8 cellular contexts compared by ENCODE assay signal in the genomic region with DNA sequence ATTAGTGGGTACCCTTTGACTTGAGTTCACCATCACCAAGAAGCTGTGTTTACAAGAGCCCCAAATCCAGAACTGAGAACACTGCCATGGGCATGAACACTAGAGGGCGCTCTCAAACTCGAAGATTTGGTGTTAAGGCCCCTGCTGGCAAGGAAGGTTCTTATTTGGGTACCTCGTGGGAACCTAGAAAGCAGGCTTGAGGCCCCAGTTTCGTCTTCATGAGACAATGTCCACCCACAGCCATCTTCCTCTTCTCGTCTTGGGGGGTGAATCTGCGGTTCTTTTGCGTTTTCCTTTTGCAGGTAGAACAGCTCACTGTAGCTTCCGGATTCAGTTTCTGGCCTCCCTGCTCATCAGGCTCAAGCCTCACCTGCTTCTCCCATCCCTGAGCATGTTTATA.
DNase-seq lines count a peak whose midpoint lies in the region; ATAC-seq and TF ChIP-seq lines count a peak whose summit lies in the region.

No MANE protein-coding gene starts in this region.

- no peak overlapping the region for H3K27ac ChIP-seq in left ventricle myocardium inferior (replicated peaks)

- no peak overlapping the region for H3K4me3 ChIP-seq in left ventricle myocardium inferior

- DNase-seq in COLO668 (lab: John Stamatoyannopoulos, UW; ENCODE audit: unreplicated experiment) (peak; percentile 32), NCI-H446 treated with DMSO at 0.1 percent for 48 hours (lab: John Stamatoyannopoulos, UW) (peak; percentile 30), activated T-cell treated with anti-CD3 and anti-CD28 coated beads for 4 hours (peak; percentile 7), left ventricle myocardium inferior (peak; percentile 24), T1000 (lab: John Stamatoyannopoulos, UW) (no peak)
- DNase-seq in stimulated activated CD4-positive, alpha-beta T cell treated with anti-CD3 and anti-CD28 coated beads, Interleukin-2, amount 100 ng/mL, for 48 hours, result peak; percentile 8 to 32

- ATAC-seq in GM18870 (IDR thresholded peaks at IDR 0.05; ENCODE audit: unreplicated experiment) (peak; percentile 63), HG03039 (IDR thresholded peaks at IDR 0.05; ENCODE audit: unreplicated experiment) (peak; percentile 59)

- no peaks in the 10 kb centered on the region for H3K9me3 ChIP-seq in left ventricle myocardium inferior (replicated peaks)

- TF ChIP-seq CTCF in left ventricle myocardium inferior (IDR thresholded peaks at IDR 0.05; ENCODE audit: borderline replicate concordance), result peak; percentile 71

- H3K27me3 ChIP-seq in left ventricle myocardium inferior (ENCODE audit: low read depth), result no peaks in the 10 kb centered on the region

- H3K4me1 ChIP-seq in left ventricle myocardium inferior, result peaks cover 31% of the 10 kb centered on the region

- intact Hi-C loops in left ventricle myocardium inferior (cut with micrococcal nuclease), result loop anchor here (10.0 kb wide), 1 partner anchor 183 kb away; a partner anchor contains a TSS

- no peaks in the 10 kb centered on the region for H3K36me3 ChIP-seq in left ventricle myocardium inferior
